Comparison of ENCODE assay signal across 8 cellular contexts in the genomic region with DNA sequence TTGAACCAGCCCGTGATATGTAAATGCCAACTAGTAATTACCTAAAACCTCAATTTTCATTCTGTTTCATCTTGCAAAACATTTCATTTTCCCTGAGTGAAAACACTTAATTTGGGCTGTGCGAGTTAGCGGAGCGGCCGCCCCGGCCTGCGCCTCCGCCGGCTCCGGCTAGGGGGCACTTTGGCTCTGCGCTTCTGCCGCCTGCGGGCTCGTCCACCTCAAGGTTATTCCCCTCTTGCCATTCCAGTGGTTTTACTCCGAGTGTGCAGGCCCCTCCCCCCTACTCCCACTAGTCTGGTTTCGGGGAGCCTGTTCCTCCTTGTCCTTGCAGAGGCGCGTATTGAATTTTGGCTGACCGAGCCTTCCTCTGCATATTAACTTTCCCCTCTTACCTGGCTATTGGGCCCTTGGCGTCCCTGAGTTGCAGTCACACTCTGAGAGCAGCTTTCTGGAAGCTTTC. TPM values are rescaled to one million over a fixed set of nuclear protein-coding genes. Genes with fewer than 3 reads are reported as not detected.
A peak's percentile ranks its signal among the peaks of the same experiment; 100 is the strongest.
DNase-seq lines count a peak whose midpoint lies in the region; ATAC-seq, FAIRE-seq and TF ChIP-seq lines count a peak whose summit lies in the region.

No MANE protein-coding gene starts in this region.

- peak; percentile 85 for DNase-seq in ELF-1 (ENCODE audit: low read depth, low spot score)
- peak; percentile 76 for DNase-seq in RCC 7860 (ENCODE audit: low spot score)
- peak; percentile 87 for DNase-seq in glomerular visceral epithelial cell (ENCODE audit: extremely low spot score)
- peak; percentile 51 for DNase-seq in progenitor cell of endocrine pancreas (ENCODE audit: low spot score, unreplicated experiment)
- no peak for DNase-seq in NCI-H446 treated with DMSO at 0.1 percent for 48 hours (lab: John Stamatoyannopoulos, UW)
- no peak for DNase-seq in GM20000 (ENCODE audit: low spot score)

- peak overlapping the region; percentile 12 for H3K4me3 Mint-ChIP-seq in progenitor cell of endocrine pancreas (ENCODE audit: low read depth)

- peaks cover 35% of the 10 kb centered on the region for H3K27me3 Mint-ChIP-seq in progenitor cell of endocrine pancreas

- H3K36me3 Mint-ChIP-seq in progenitor cell of endocrine pancreas (ENCODE audit: insufficient read depth) = no peaks in the 10 kb centered on the region

- peaks cover 30% of the 10 kb centered on the region for H3K4me1 Mint-ChIP-seq in progenitor cell of endocrine pancreas (ENCODE audit: low read depth)

- no peak overlapping the region for H3K27ac Mint-ChIP-seq in progenitor cell of endocrine pancreas

- H3K9me3 Mint-ChIP-seq in progenitor cell of endocrine pancreas (ENCODE audit: low read depth) = no peaks in the 10 kb centered on the region

- ATAC-seq in HG03135 (IDR thresholded peaks at IDR 0.05; ENCODE audit: unreplicated experiment) = no peak
- no peak for ATAC-seq in HG03460 (IDR thresholded peaks at IDR 0.05; ENCODE audit: unreplicated experiment)

- peak; percentile 11 for FAIRE-seq in RCC 7860 (lab: Jason Lieb, UNC)

- TF ChIP-seq CTCF in progenitor cell of endocrine pancreas (IDR thresholded peaks at IDR 0.05; ENCODE audit: unreplicated experiment) (peak; percentile 88), GM20000 (IDR thresholded peaks at IDR 0.05; ENCODE audit: extremely low read depth, missing control alignments) (no peak)

RNA-seq across cellular contexts. Expression of a gene that starts 55.6 kb away (rescaled TPM):
- total RNA-seq in progenitor cell of endocrine pancreas = 27.8 and 28.7 TPM in 2 replicates

RNA-seq across cellular contexts. Expression of a gene that starts 58.0 kb away (rescaled TPM):
- total RNA-seq in progenitor cell of endocrine pancreas = 47.9 and 54.4 TPM in 2 replicates

Comparison
In these comparisons a context has a peak if more than half of its experiments do, and no peak if none do; other contexts are left out.
1. DNase-seq: peak in ELF-1 (single experiment), RCC 7860 (single experiment), glomerular visceral epithelial cell (single experiment) and progenitor cell of endocrine pancreas (single experiment); none in NCI-H446 treated with DMSO at 0.1 percent for 48 hours (single experiment) and GM20000 (single experiment).